32 cellular contexts compared by ENCODE assay signal in the genomic region with DNA sequence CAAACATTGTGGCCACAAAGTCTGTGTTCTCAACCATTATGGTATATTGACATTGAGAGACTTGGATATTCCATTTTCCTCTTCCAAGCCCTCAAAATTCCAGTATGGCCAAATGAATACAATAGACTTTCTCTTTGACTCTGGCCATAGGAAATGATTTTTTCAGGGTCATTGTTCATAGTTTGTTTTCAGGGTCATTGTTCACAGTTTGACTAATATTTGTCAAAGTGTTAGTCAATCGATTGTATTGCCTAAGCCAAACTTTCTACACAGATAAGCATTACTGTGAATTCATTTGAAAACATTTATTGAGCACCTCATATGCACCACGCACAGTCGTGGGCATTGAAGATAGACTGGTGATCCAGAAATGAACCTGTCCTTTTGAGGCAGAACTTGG. TPM values are rescaled to one million over a fixed set of nuclear protein-coding genes. Genes with fewer than 3 reads are reported as not detected.
"Had no signal": no experiment of that assay in that cellular context is flagged by ENCODE, and none has a peak within 500 bp of the region (broad histone marks: within the 10 kb centered on the region; RNA-seq: fewer than 3 reads in every experiment).

No MANE protein-coding gene starts in this region.

- H3K4me1 ChIP-seq: adrenal gland had no signal

- H3K9me3 ChIP-seq: adrenal gland had no signal

- FAIRE-seq: TTC549 had no signal

- H3K36me3 ChIP-seq: adrenal gland had no signal

- H3K27ac ChIP-seq: adrenal gland, VCaP had no signal

- H3K4me3 ChIP-seq: adrenal gland had no signal

- DNase-seq: activated B cell treated with CpG ODN at 0.5 μM for 24 hours; activated CD4-positive, alpha-beta memory T cell treated with anti-CD3 and anti-CD28 coated beads for 36 hours; activated CD4-positive, alpha-beta T cell treated with anti-CD3 and anti-CD28 coated beads for 4 hours; activated CD4-positive, alpha-beta T cell treated with anti-CD3 and anti-CD28 coated beads, Interleukin-2, amount 10 ng/mL, durations not matched to agents 24 days and 14 days; activated CD4-positive, alpha-beta T cell treated with anti-CD3 and anti-CD28 coated beads, Interleukin-2, amount 50 U/mL, for 1 hour; activated CD4-positive, alpha-beta T cell treated with anti-CD3 and anti-CD28 coated beads, Interleukin-2, amount 50 U/mL, for 4 hours; activated CD4-positive, CD25-positive, alpha-beta regulatory T cell treated with anti-CD3 and anti-CD28 coated beads, Interleukin-2, amount 50 U/mL, for 72 hours; activated CD8-positive, alpha-beta memory T cell treated with anti-CD3 and anti-CD28 coated beads, Interleukin-2, amount 50 U/mL, for 4 hours; activated CD8-positive, alpha-beta T cell treated with anti-CD3 and anti-CD28 coated beads for 36 hours; activated effector memory CD4-positive, alpha-beta T cell treated with anti-CD3 and anti-CD28 coated beads, Interleukin-2, amount 50 U/mL, for 16 hours; activated gamma-delta T cell treated with Interleukin-2 at 50 U/mL for 16 hours; activated naive CD4-positive, alpha-beta T cell; activated naive CD4-positive, alpha-beta T cell treated with anti-CD3 and anti-CD28 coated beads for 36 hours; activated naive CD4-positive, alpha-beta T cell treated with anti-CD3 and anti-CD28 coated beads, Interleukin-2, amount 50 U/mL, for 16 hours; activated naive CD8-positive, alpha-beta T cell treated with anti-CD3 and anti-CD28 coated beads for 36 hours; activated T-cell treated with anti-CD3 and anti-CD28 coated beads for 4 hours; activated T-cell treated with anti-CD3 and anti-CD28 coated beads, Interleukin-2, amount 50 U/mL, for 1 hour; activated T-cell treated with anti-CD3 and anti-CD28 coated beads, Interleukin-2, amount 50 U/mL, for 4 hours; activated T-cell treated with anti-CD3 and anti-CD28 coated beads, Interleukin-2, amount 50 U/mL, for 72 hours; adrenal gland; amniotic stem cell; aorta; central memory CD4-positive, alpha-beta T cell; T-helper 1 cell; T-helper 2 cell; T-helper 9 cell had no signal

- ATAC-seq: activated CD8-positive, alpha-beta T cell treated with anti-CD3 and anti-CD28 coated beads for 36 hours; activated naive CD4-positive, alpha-beta T cell treated with anti-CD3 and anti-CD28 coated beads, Interleukin-2, amount 50 U/mL, for 72 hours; activated T-cell treated with anti-CD3 and anti-CD28 coated beads, Interleukin-2, amount 50 U/mL, for 4 hours; activated T-cell treated with anti-CD3 and anti-CD28 coated beads, Interleukin-2, amount 50 U/mL, for 72 hours; activated T-helper 17 cell treated with anti-CD3 and anti-CD28 coated beads, Interleukin-2, amount 50 U/mL, for 72 hours had no signal

RNA-seq across cellular contexts. Expression of a gene that starts 22.9 kb away (rescaled TPM):
- total RNA-seq: activated B cell treated with CpG ODN at 0.5 μM for 24 hours; activated CD4-positive, alpha-beta memory T cell treated with anti-CD3 and anti-CD28 coated beads for 36 hours; activated CD4-positive, alpha-beta T cell treated with anti-CD3 and anti-CD28 coated beads, Interleukin-2, amount 10 ng/mL, durations not matched to agents 24 days and 14 days; activated CD8-positive, alpha-beta memory T cell treated with anti-CD3 and anti-CD28 coated beads for 36 hours; activated CD8-positive, alpha-beta T cell treated with anti-CD3 and anti-CD28 coated beads for 36 hours; activated naive CD4-positive, alpha-beta T cell treated with anti-CD3 and anti-CD28 coated beads for 36 hours; activated naive CD4-positive, alpha-beta T cell treated with anti-CD3 and anti-CD28 coated beads, Interleukin-2, amount 50 U/mL, for 72 hours; activated naive CD8-positive, alpha-beta T cell treated with anti-CD3 and anti-CD28 coated beads for 36 hours; activated T-cell treated with anti-CD3 and anti-CD28 coated beads, Interleukin-2, amount 50 U/mL, for 4 hours; activated T-cell treated with anti-CD3 and anti-CD28 coated beads, Interleukin-2, amount 50 U/mL, for 72 hours; activated T-helper 1 cell treated with anti-CD3 and anti-CD28 coated beads, Interleukin-12 subunit alpha, Interleukin-12 subunit beta, Interleukin-2, Interleukin-4 antibody, amounts not matched to agents 30 ng/mL and 10 ng/mL and 1 ng/mL, durations not matched to agents 14 hours and 24 hours and 36 hours; activated T-helper 17 cell treated with anti-CD3 and anti-CD28 coated beads, Interleukin-2, amount 50 U/mL, for 72 hours; adrenal gland; aorta had no signal
- polyA plus RNA-seq: adrenal gland, aorta had no signal
